In genomic region chr6:43509984-43510826, GRCh38 we compare ENCODE assay signal across 8 cellular contexts. TPM values are rescaled to one million over a fixed set of nuclear protein-coding genes. Genes with fewer than 3 reads are reported as not detected.
DNase-seq lines count a peak whose midpoint lies in the region; ATAC-seq and TF ChIP-seq lines count a peak whose summit lies in the region.

LRRC73 (minus strand) TSS chr6:43510346; CDS start chr6:43509785, 561 bp downstream.

- H3K36me3 ChIP-seq in psoas muscle (ENCODE audit: insufficient read depth in 1 of 2, low read depth in 1 of 2) = peaks cover 10 to 57% of the 10 kb centered on the region in 2 donors
- H3K36me3 ChIP-seq in upper lobe of right lung = peaks cover 48% of the 10 kb centered on the region

- WGBS in right cardiac atrium = 5% methylated on average over 96 of the region's 96 CpGs
- WGBS in psoas muscle, 3 donors = 4 to 5% (median 5%) methylated on average over 61 to 96 of the region's 96 CpGs

- intact Hi-C loops in right cardiac atrium (cut with DNase I) = loop anchor here (5.0 to 10.0 kb wide), 6 partner anchors 53 to 245 kb away; partner anchors contain the start of gene DLK2 (in 1 of the 4)
- intact Hi-C loops in psoas muscle (cut with DNase I) = loop anchor here in 1 of 2 donors (10.0 kb wide), 1 partner anchor 615 kb away; a partner anchor contains a TSS
- intact Hi-C loops in upper lobe of right lung (cut with DNase I) = loop anchor here (10.0 kb wide), 2 partner anchors 55 to 125 kb away; partner anchors contain the start of gene DLK2

- H3K4me3 ChIP-seq in LNCaP clone FGC (ENCODE audit: low read depth, low read length) (peak within 1 kb of the TSS; percentile 53), right cardiac atrium (ENCODE audit: low read length) (peak within 1 kb of the TSS; percentile 66), psoas muscle (peak within 1 kb of the TSS; percentile 87), upper lobe of right lung (peak within 1 kb of the TSS; percentile 68)

- ATAC-seq in GM21423 (IDR thresholded peaks at IDR 0.05; ENCODE audit: unreplicated experiment) (peak; percentile 57), right cardiac atrium (peak; percentile 88 to 89), psoas muscle (peak; percentile 81 to 90 (median 84)), upper lobe of right lung (peak; percentile 89)

- H3K27ac ChIP-seq in angular gyrus (ENCODE audit: low read depth, low read length) (peak within 1 kb of the TSS; percentile 71), right cardiac atrium (ENCODE audit: low read length) (peak within 1 kb of the TSS; percentile 8), psoas muscle (peak within 1 kb of the TSS; percentile 30), upper lobe of right lung (peak within 1 kb of the TSS; percentile 17)

- H3K27me3 ChIP-seq in right cardiac atrium (ENCODE audit: control insufficient read depth, insufficient read depth) = no peaks in the 10 kb centered on the region
- peaks cover 0 to 9% (median 0%) of the 10 kb centered on the region in 3 donors for H3K27me3 ChIP-seq in psoas muscle (ENCODE audit: insufficient read depth in 3 of 3, low read length in 2 of 3)
- no peaks in the 10 kb centered on the region for H3K27me3 ChIP-seq in upper lobe of right lung

- H3K4me1 ChIP-seq in right cardiac atrium (ENCODE audit: control insufficient read depth, insufficient read depth, low read length) = peaks cover 18% of the 10 kb centered on the region
- peaks cover 20% of the 10 kb centered on the region for H3K4me1 ChIP-seq in psoas muscle
- peaks cover 33% of the 10 kb centered on the region for H3K4me1 ChIP-seq in upper lobe of right lung

- peak; percentile 82 for DNase-seq in COR-L47 (lab: John Stamatoyannopoulos, UW)
- DNase-seq in LNCaP clone FGC (ENCODE audit: low read depth) = no peak
- DNase-seq in T-helper 2 cell = peak; percentile 66 to 75 (median 69)
- peak; percentile 94 to 98 (median 98) for DNase-seq in right cardiac atrium
- DNase-seq in psoas muscle = peak; percentile 90 to 93
- peak; percentile 94 for DNase-seq in upper lobe of right lung

- TF ChIP-seq CTCF in LNCaP clone FGC (IDR thresholded peaks at IDR 0.05; ENCODE audit: control insufficient read depth, extremely low read depth, insufficient read depth) (no peak), psoas muscle (IDR thresholded peaks at IDR 0.05) (no peak), upper lobe of right lung (IDR thresholded peaks at IDR 0.05) (no peak)

- H3K9me3 ChIP-seq in right cardiac atrium (ENCODE audit: control insufficient read depth, low read length) (no peaks in the 10 kb centered on the region), psoas muscle (no peaks in the 10 kb centered on the region), upper lobe of right lung (no peaks in the 10 kb centered on the region)

RNA-seq across cellular contexts. Expression of gene LRRC73, which starts in this region (rescaled TPM):
- total RNA-seq in right cardiac atrium (1 to 10 TPM in 3 of 4 donors, under 1 TPM in 1; 0.82 to 2.5 (median 1.7) TPM), psoas muscle (under 1 TPM in 1 of 4 donors, not detected in 3; 0.20 TPM), upper lobe of right lung (0.55 TPM)
- polyA plus RNA-seq in right cardiac atrium (1.1 TPM), psoas muscle (under 1 TPM; 0.10 to 0.29 (median 0.26) TPM)

Comparison
In these comparisons a context has a peak if more than half of its experiments do, and no peak if none do; other contexts are left out.
1. Peak in DNase-seq, ATAC-seq, H3K4me3 ChIP-seq and H3K27ac ChIP-seq in psoas muscle; RNA of the gene not detected or under 1 TPM.
2. Peak in DNase-seq, ATAC-seq, H3K4me3 ChIP-seq and H3K27ac ChIP-seq in upper lobe of right lung; RNA of the gene not detected or under 1 TPM.
3. H3K27ac ChIP-seq: peak in every context shown above with its lines; median percentile 71 in angular gyrus; 30 in psoas muscle; 17 in upper lobe of right lung; 8 in right cardiac atrium.